In the genomic region with DNA sequence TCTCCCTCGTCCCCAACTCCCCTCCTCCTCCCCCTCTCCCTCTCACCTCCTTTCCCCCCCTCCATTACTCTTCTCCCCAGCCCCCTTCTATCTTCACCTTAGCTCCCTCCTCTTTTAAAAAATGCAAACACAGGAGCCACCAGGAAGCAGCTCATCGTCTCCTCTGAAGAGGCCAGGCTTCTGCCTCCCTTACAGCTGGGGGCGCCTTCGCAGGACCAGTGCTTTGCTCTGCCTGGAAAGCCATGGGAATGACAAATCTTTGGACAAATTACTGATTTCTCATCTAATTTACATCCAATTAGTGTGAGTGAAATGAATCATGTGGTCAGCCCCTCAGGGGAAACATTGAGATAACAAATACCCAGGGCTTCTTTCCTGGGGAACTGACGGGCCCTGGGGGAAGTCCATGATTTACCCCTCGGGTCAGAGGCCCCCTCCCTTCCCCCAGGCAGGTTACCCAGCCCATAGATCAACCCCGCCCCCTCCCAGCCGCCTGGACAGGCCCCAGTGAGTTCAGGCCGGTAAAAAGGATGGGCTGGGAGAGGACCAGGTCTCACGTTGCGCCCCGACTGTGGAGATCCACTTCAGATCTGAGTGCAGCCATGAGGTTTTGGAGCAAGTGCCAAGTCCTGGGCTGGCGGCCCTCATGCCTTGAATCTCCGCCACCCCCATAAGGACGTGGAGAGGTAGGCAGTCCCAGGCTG, we compare ENCODE assay signal across 10 cellular contexts.
DNase-seq lines count a peak whose midpoint lies in the region; ATAC-seq and TF ChIP-seq lines count a peak whose summit lies in the region.
"Had no signal": no experiment of that assay in that cellular context is flagged by ENCODE, and none has a peak within 500 bp of the region (broad histone marks: within the 10 kb centered on the region; RNA-seq: fewer than 3 reads in every experiment).

No MANE protein-coding gene starts in this region.

- peaks cover 9% of the 10 kb centered on the region for H3K36me3 Mint-ChIP-seq in effector memory CD8-positive, alpha-beta T cell (ENCODE audit: insufficient read depth)
- H3K36me3 Mint-ChIP-seq in stimulated activated effector memory CD8-positive, alpha-beta T cell treated with anti-CD3 and anti-CD28 coated beads, Interleukin-12 subunit alpha, Interleukin-12 subunit beta, amount 100 ng/mL, for 72 hours, result peaks cover 8% of the 10 kb centered on the region

- peaks cover 0 to 15% of the 10 kb centered on the region in 2 donors for H3K27me3 Mint-ChIP-seq in effector memory CD8-positive, alpha-beta T cell

- CTCF ChIA-PET in SK-N-SH (lab: Yijun Ruan, JAX), result interaction anchor here (1.0 kb wide), 1 partner anchor 105 kb away, joined by 3 read pairs; no protein-coding TSS in a partner anchor

- no peak for TF ChIP-seq CTCF in SK-N-SH (IDR thresholded peaks at IDR 0.05)

- no peak for TF ChIP-seq EP300 in SK-N-SH (IDR thresholded peaks at IDR 0.05; ENCODE audit: borderline replicate concordance in 1 of 2, low read depth in 1 of 2, low read length in 1 of 2)

- no peaks in the 10 kb centered on the region for H3K79me2 ChIP-seq in SK-N-SH (ENCODE audit: insufficient read depth)

- no peak overlapping the region for H3K9ac ChIP-seq in SK-N-SH
- no peak overlapping the region for H3K9ac ChIP-seq in HUES64 (ENCODE audit: low read depth, low read length)

- H3K4me3 Mint-ChIP-seq in effector memory CD8-positive, alpha-beta T cell, result peak overlapping the region in 1 of 2 donors; percentile 52
- peak overlapping the region; percentile 71 for H3K4me3 Mint-ChIP-seq in stimulated activated effector memory CD8-positive, alpha-beta T cell treated with anti-CD3 and anti-CD28 coated beads, Interleukin-12 subunit alpha, Interleukin-12 subunit beta, amount 100 ng/mL, for 72 hours

- H3K4me2 ChIP-seq in SK-N-SH, result no peak overlapping the region

- H4K20me1 ChIP-seq in SK-N-SH (ENCODE audit: insufficient read depth), result no peaks in the 10 kb centered on the region

- peak; percentile 37 for DNase-seq in SK-N-SH
- DNase-seq in effector memory CD8-positive, alpha-beta T cell, result no peak
- no peak for DNase-seq in stimulated activated effector memory CD8-positive, alpha-beta T cell treated with anti-CD3 and anti-CD28 coated beads, Interleukin-12 subunit alpha, Interleukin-12 subunit beta, amount 100 ng/mL, for 72 hours (ENCODE audit: low spot score in 2 of 2)
- DNase-seq in ACHN, result no peak
- DNase-seq: dorsolateral prefrontal cortex had no signal

- no peak overlapping the region for H2AFZ ChIP-seq in SK-N-SH (ENCODE audit: low read depth)

- ATAC-seq in SK-N-SH treated with all-trans-retinoic acid at 6 μM for 48 hours (no peak), HG03571 (IDR thresholded peaks at IDR 0.05; ENCODE audit: unreplicated experiment) (no peak), GM18907 (IDR thresholded peaks at IDR 0.05; ENCODE audit: unreplicated experiment) (no peak)
- no peak for ATAC-seq in effector memory CD8-positive, alpha-beta T cell (replicated peaks)
- ATAC-seq in stimulated activated effector memory CD8-positive, alpha-beta T cell treated with anti-CD3 and anti-CD28 coated beads, Interleukin-12 subunit alpha, Interleukin-12 subunit beta, amount 100 ng/mL, for 72 hours, result no peak
- ATAC-seq: Panc1 had no signal

- 8% methylated on average over 6 of the region's 15 CpGs for WGBS in SK-N-SH (ENCODE audit: low lambda C conversion rate)
- 18% methylated on average over 14 of the region's 15 CpGs for whole genome bisulfite sequencing in HUES64

- no peaks in the 10 kb centered on the region for H3K9me2 ChIP-seq in SK-N-SH

- POLR2A ChIA-PET in SK-N-SH (lab: Yijun Ruan, JAX), result interaction anchor here (0.7 kb wide), 1 partner anchor 203 kb away, joined by 3 read pairs; no protein-coding TSS in a partner anchor

- no peaks in the 10 kb centered on the region for H3F3A ChIP-seq in SK-N-SH (replicated peaks; ENCODE audit: insufficient read depth)

- peak overlapping the region; percentile 84 to 91 for H3K27ac Mint-ChIP-seq in effector memory CD8-positive, alpha-beta T cell
- peak overlapping the region; percentile 88 for H3K27ac Mint-ChIP-seq in stimulated activated effector memory CD8-positive, alpha-beta T cell treated with anti-CD3 and anti-CD28 coated beads, Interleukin-12 subunit alpha, Interleukin-12 subunit beta, amount 100 ng/mL, for 72 hours

- H3K36me3 ChIP-seq in SK-N-SH (replicated peaks in 1 of 2; ENCODE audit: control insufficient read depth in 1 of 2, insufficient read depth in 2 of 2, low read length in 1 of 2) (no peaks in the 10 kb centered on the region), HUES64 (ENCODE audit: insufficient read depth, low read length) (no peaks in the 10 kb centered on the region)

- no peak for TF ChIP-seq RAD21 in SK-N-SH (IDR thresholded peaks at IDR 0.05; ENCODE audit: low read length)

- in situ Hi-C loops in ACHN (cut with HindIII; ENCODE audit: low pct_ligation_motif_present, low pct_unique_long_range_greater_than_20kb, low sequenced_read_pairs), result no loop called here

- H3K4me3 ChIP-seq in SK-N-SH (ENCODE audit: low read depth in 2 of 2, low read length in 1 of 2) (no peak overlapping the region), HUES64 (ENCODE audit: low read length) (peak overlapping the region; percentile 42)

- peaks cover 44% of the 10 kb centered on the region; the same call in 1 of the 2 replicates for H3K27me3 ChIP-seq in SK-N-SH (ENCODE audit: insufficient read depth)
- peaks cover 11% of the 10 kb centered on the region for H3K27me3 ChIP-seq in HUES64 (ENCODE audit: insufficient read depth, low read length)

- peaks cover 43 to 60% of the 10 kb centered on the region in 2 donors for H3K4me1 Mint-ChIP-seq in effector memory CD8-positive, alpha-beta T cell (ENCODE audit: low read depth in 2 of 2)
- peaks cover 69% of the 10 kb centered on the region for H3K4me1 Mint-ChIP-seq in stimulated activated effector memory CD8-positive, alpha-beta T cell treated with anti-CD3 and anti-CD28 coated beads, Interleukin-12 subunit alpha, Interleukin-12 subunit beta, amount 100 ng/mL, for 72 hours

- no peak overlapping the region for H3K27ac ChIP-seq in SK-N-SH (ENCODE audit: low read depth in 2 of 2, low read length in 1 of 2)
- peak overlapping the region; percentile 51; the same call in 1 of the 2 replicates for H3K27ac ChIP-seq in HUES64 (ENCODE audit: low read depth, low read length)
- H3K27ac ChIP-seq: dorsolateral prefrontal cortex had no signal

- no peaks in the 10 kb centered on the region for H3K4me1 ChIP-seq in SK-N-SH (ENCODE audit: control insufficient read depth in 1 of 2, insufficient read depth in 2 of 2, low read depth in 1 of 2, low read length in 1 of 2)
- H3K4me1 ChIP-seq in HUES64 (ENCODE audit: insufficient read depth, low read length), result peaks cover 16% of the 10 kb centered on the region

- H3K9me3 Mint-ChIP-seq in effector memory CD8-positive, alpha-beta T cell, result no peaks in the 10 kb centered on the region
- H3K9me3 Mint-ChIP-seq in stimulated activated effector memory CD8-positive, alpha-beta T cell treated with anti-CD3 and anti-CD28 coated beads, Interleukin-12 subunit alpha, Interleukin-12 subunit beta, amount 100 ng/mL, for 72 hours, result no peaks in the 10 kb centered on the region

- H3K9me3 ChIP-seq in SK-N-SH (no peaks in the 10 kb centered on the region), HUES64 (ENCODE audit: insufficient read depth, low read depth, low read length) (no peaks in the 10 kb centered on the region)

TF ChIP-seq in SK-N-SH, 30 proteins besides CTCF, POLR2A, EP300 and RAD21 (continues in another document):
- no peak for TF ChIP-seq FOXJ3 (CRISPR knock-in tag; IDR thresholded peaks at IDR 0.05)
- TF ChIP-seq, protein P1, sequence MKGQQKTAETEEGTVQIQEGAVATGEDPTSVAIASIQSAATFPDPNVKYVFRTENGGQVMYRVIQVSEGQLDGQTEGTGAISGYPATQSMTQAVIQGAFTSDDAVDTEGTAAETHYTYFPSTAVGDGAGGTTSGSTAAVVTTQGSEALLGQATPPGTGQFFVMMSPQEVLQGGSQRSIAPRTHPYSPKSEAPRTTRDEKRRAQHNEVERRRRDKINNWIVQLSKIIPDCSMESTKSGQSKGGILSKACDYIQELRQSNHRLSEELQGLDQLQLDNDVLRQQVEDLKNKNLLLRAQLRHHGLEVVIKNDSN (IDR thresholded peaks at IDR 0.05; ENCODE audit: borderline replicate concordance, low read depth), result no peak
- TF ChIP-seq, protein P2, sequence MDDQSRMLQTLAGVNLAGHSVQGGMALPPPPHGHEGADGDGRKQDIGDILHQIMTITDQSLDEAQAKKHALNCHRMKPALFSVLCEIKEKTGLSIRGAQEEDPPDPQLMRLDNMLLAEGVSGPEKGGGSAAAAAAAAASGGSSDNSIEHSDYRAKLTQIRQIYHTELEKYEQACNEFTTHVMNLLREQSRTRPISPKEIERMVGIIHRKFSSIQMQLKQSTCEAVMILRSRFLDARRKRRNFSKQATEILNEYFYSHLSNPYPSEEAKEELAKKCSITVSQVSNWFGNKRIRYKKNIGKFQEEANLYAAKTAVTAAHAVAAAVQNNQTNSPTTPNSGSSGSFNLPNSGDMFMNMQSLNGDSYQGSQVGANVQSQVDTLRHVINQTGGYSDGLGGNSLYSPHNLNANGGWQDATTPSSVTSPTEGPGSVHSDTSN (IDR thresholded peaks at IDR 0.05), result no peak

TF ChIP-seq in SK-N-SH treated with all-trans-retinoic acid at 6 μM for 48 hours, 23 proteins besides CTCF, POLR2A, EP300 and RAD21 (continues in another document):
- TF ChIP-seq, protein P3, sequence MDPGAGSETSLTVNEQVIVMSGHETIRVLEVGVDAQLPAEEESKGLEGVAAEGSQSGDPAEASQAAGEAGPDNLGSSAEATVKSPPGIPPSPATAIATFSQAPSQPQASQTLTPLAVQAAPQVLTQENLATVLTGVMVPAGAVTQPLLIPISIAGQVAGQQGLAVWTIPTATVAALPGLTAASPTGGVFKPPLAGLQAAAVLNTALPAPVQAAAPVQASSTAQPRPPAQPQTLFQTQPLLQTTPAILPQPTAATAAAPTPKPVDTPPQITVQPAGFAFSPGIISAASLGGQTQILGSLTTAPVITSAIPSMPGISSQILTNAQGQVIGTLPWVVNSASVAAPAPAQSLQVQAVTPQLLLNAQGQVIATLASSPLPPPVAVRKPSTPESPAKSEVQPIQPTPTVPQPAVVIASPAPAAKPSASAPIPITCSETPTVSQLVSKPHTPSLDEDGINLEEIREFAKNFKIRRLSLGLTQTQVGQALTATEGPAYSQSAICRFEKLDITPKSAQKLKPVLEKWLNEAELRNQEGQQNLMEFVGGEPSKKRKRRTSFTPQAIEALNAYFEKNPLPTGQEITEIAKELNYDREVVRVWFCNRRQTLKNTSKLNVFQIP (CRISPR knock-in tag; IDR thresholded peaks at IDR 0.05; ENCODE audit: borderline replicate concordance, low read depth), result no peak
- TF ChIP-seq ZNF565 (CRISPR knock-in tag; conservative IDR thresholded peaks at IDR 0.05; ENCODE audit: low read depth) (no peak), TCF4 (CRISPR knock-in tag; IDR thresholded peaks at IDR 0.05; ENCODE audit: borderline replicate concordance) (no peak), ZC3H10 (CRISPR knock-in tag; IDR thresholded peaks at IDR 0.05) (no peak)
